In the genomic region with DNA sequence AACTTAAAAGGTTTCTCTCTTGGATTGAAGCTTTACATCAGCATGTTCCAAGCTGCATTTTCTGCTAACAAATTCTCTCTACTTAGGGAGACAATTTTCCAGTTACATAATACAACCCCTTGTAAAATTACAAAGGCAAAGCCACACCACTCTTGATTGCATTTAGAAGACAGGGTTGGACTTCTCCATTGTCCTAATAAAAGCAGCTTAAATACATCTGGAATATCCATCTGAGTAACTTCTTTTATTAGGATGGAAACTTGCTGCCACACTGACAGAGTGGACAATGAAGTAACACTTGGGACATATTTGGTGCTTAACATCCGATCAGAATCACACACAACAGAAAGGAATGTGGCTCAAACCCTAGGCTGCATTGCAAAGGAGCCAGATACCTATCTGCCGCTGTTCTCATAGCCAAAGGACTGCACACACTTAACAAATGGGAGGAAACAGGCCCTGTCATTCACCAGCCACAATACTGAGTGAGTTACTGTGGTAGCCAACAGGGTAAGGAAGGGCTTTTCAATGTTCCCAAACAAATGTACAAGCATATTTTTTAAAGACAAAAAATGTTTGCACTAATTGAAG, we compare ENCODE assay signal across 1 cellular context.
TF ChIP-seq lines count a peak whose summit lies in the region.

No MANE protein-coding gene starts in this region.

TF ChIP-seq in GM23338, 12 proteins besides CTCF, POLR2A, EP300 and RAD21 (continued from another document):
- TF ChIP-seq ZNF462 (CRISPR knock-in tag; IDR thresholded peaks at IDR 0.05) = no peak
- no peak for TF ChIP-seq ETS1 (IDR thresholded peaks at IDR 0.05)
- no peak for TF ChIP-seq NANOG (IDR thresholded peaks at IDR 0.05; ENCODE audit: borderline replicate concordance)
- no peak for TF ChIP-seq JUNB (IDR thresholded peaks at IDR 0.05; ENCODE audit: unreplicated experiment)
